8 cellular contexts compared by ENCODE assay signal in genomic region chr16:84600343-84601229, GRCh38. TPM values are rescaled to one million over a fixed set of nuclear protein-coding genes. Genes with fewer than 3 reads are reported as not detected.
DNase-seq lines count a peak whose midpoint lies in the region; ATAC-seq and TF ChIP-seq lines count a peak whose summit lies in the region.

No MANE protein-coding gene starts in this region.

- peak overlapping the region; percentile 50; the same call in 1 of the 2 replicates for H3K27ac ChIP-seq in SK-N-MC

- H3K36me3 ChIP-seq in SK-N-MC (ENCODE audit: insufficient read depth, low read length) = no peaks in the 10 kb centered on the region

- no peaks in the 10 kb centered on the region for H3K9me3 ChIP-seq in SK-N-MC (ENCODE audit: low read depth, low read length)

- TF ChIP-seq POLR2A in erythroblast (IDR thresholded peaks at IDR 0.05; ENCODE audit: low read length) = no peak

- H3K9ac ChIP-seq in SK-N-MC (ENCODE audit: insufficient read length) = no peak overlapping the region

- no peak overlapping the region; the same call in 1 of the 2 replicates for H3K4me3 ChIP-seq in SK-N-MC

- peak; percentile 57 for DNase-seq in A172 (ENCODE audit: low spot score)
- no peak for DNase-seq in SK-N-MC (ENCODE audit: low read depth, low spot score)
- peak; percentile 44 to 50 for DNase-seq in erythroblast (lab: John Stamatoyannopoulos, UW)
- peak; percentile 57 for DNase-seq in stimulated activated CD8-positive, alpha-beta memory T cell treated with anti-CD3 and anti-CD28 coated beads, Interleukin-4, amount 100 ng/mL, for 48 hours
- DNase-seq in C1 segment of cervical spinal cord (lab: John Stamatoyannopoulos, UW) = no peak
- no peak for DNase-seq in mucosa of gallbladder (ENCODE audit: low spot score)

- ATAC-seq in GM18867 (IDR thresholded peaks at IDR 0.05; ENCODE audit: unreplicated experiment) (peak; percentile 63), HG03060 (IDR thresholded peaks at IDR 0.05; ENCODE audit: low read depth, unreplicated experiment) (peak; percentile 76)

RNA-seq across cellular contexts. Expression of gene COTL1, which starts 17.3 kb away (rescaled TPM):
- 275 and 295 TPM in 2 replicates for total RNA-seq in A172 (2014; rRNA removed; shearing (Covaris generic))
- total RNA-seq in mucosa of gallbladder = 129 TPM

RNA-seq across cellular contexts. Expression of gene KLHL36, which starts 47.7 kb away (rescaled TPM):
- total RNA-seq in A172 (2014; rRNA removed; shearing (Covaris generic)) = 38.0 and 46.3 TPM in 2 replicates
- total RNA-seq in mucosa of gallbladder = 76.2 TPM

Comparison
In these comparisons a context has a peak if more than half of its experiments do, and no peak if none do; other contexts are left out.
1. DNase-seq: peak in A172 (single experiment), erythroblast (2 of 2) and stimulated activated CD8-positive, alpha-beta memory T cell treated with anti-CD3 and anti-CD28 coated beads, Interleukin-4, amount 100 ng/mL, for 48 hours (single experiment); none in SK-N-MC (single experiment), C1 segment of cervical spinal cord (0 of 14) and mucosa of gallbladder (single experiment).